In the genomic region with DNA sequence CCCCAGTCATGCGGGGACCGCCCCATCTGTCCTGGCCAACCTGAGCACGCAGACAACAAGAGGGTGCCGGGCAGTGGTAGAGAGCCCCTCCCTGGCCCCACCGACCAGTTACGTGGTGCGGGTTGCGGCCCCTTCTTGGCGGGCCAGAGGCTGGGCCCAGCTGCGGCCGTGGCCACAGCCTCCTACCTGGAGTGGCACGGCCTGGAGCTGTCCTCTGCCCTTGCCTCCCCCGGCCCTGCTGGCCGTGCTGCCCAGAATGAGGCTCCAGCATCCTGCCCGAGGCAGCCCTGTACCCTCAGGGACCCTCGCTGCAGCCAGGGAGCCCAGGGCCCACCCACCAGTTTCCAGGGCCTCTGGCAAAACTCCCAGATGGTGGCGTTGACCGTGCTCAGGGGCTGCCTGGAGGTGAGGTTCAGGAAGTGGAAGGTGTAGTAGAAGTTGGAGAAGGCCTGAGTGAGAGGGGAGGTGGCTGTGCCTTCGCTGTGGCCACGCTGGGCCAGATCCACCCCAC, we compare ENCODE assay signal across 17 cellular contexts. TPM values are rescaled to one million over a fixed set of nuclear protein-coding genes. Genes with fewer than 3 reads are reported as not detected.
DNase-seq lines count a peak whose midpoint lies in the region; ATAC-seq, FAIRE-seq and TF ChIP-seq lines count a peak whose summit lies in the region.
"Had no signal": no experiment of that assay in that cellular context is flagged by ENCODE, and none has a peak within 500 bp of the region (broad histone marks: within the 10 kb centered on the region; RNA-seq: fewer than 3 reads in every experiment).

No MANE protein-coding gene starts in this region.

- no peak overlapping the region for H3K27ac Mint-ChIP-seq in T-cell
- H3K27ac Mint-ChIP-seq: activated CD4-positive, alpha-beta T cell treated with anti-CD3 and anti-CD28 coated beads for 36 hours had no signal

- no peaks in the 10 kb centered on the region for H3K4me1 Mint-ChIP-seq in T-cell
- H3K4me1 Mint-ChIP-seq: activated CD4-positive, alpha-beta T cell treated with anti-CD3 and anti-CD28 coated beads for 36 hours; naive B cell had no signal

- H3K9ac ChIP-seq in K562 (ENCODE audit: insufficient read depth in 1 of 2, low read depth in 2 of 2, low read length in 2 of 2) (peak overlapping the region; percentile 69 to 91), mesenchymal stem cell (ENCODE audit: low read length) (peak overlapping the region; percentile 70)

- no peaks in the 10 kb centered on the region for H3K79me2 ChIP-seq in K562 (ENCODE audit: control insufficient read depth, insufficient read depth, low read length)

- no peaks in the 10 kb centered on the region for H3K9me1 ChIP-seq in K562 (ENCODE audit: control insufficient read depth, insufficient read depth, low read length)

- BruUV-seq in K562 (replicated peaks; lab: Mats Ljungman, UMichigan), result no TSS peak

- no peak for TF ChIP-seq POLR2A in K562 (conservative IDR thresholded peaks at IDR 0.05)

- H3K9me3 ChIP-seq in right atrium auricular region (no peaks in the 10 kb centered on the region), K562 (replicated peaks; ENCODE audit: control insufficient read depth, insufficient read depth, low read depth, low read length) (no peaks in the 10 kb centered on the region), mesenchymal stem cell (ENCODE audit: control insufficient read depth, low read length) (no peaks in the 10 kb centered on the region)
- H3K9me3 ChIP-seq: left lung, psoas muscle had no signal

- no peaks in the 10 kb centered on the region for H3K9me3 Mint-ChIP-seq in T-cell
- H3K9me3 Mint-ChIP-seq: naive B cell had no signal

- H3K27me3 ChIP-seq in right atrium auricular region, result no peaks in the 10 kb centered on the region
- no peaks in the 10 kb centered on the region for H3K27me3 ChIP-seq in K562 (ENCODE audit: control insufficient read depth in 2 of 2, insufficient read depth in 2 of 2, low read length in 2 of 2)
- peaks cover 3 to 24% of the 10 kb centered on the region in 2 experiments for H3K27me3 ChIP-seq in mesenchymal stem cell (ENCODE audit: control insufficient read depth in 1 of 2, insufficient read depth in 1 of 2, low read length in 2 of 2)
- H3K27me3 ChIP-seq: foreskin keratinocyte had no signal

- FAIRE-seq in K562 (lab: Jason Lieb, UNC), result no peak

- H3K27ac ChIP-seq in right atrium auricular region, result no peak overlapping the region
- H3K27ac ChIP-seq in K562 (ENCODE audit: extremely low read depth, low read depth, low read length), result peak overlapping the region; percentile 78; the same call in 2 of the 3 replicates
- H3K27ac ChIP-seq in mesenchymal stem cell (ENCODE audit: low read length, poor library complexity, severe bottlenecking), result peak overlapping the region; percentile 38
- H3K27ac ChIP-seq: foreskin keratinocyte, left lung, psoas muscle had no signal

- TF ChIP-seq CTCF in right atrium auricular region (IDR thresholded peaks at IDR 0.05) (no peak), K562 (IDR thresholded peaks at IDR 0.05 in 2 of 3, conservative IDR thresholded peaks at IDR 0.05 in 1 of 3; ENCODE audit: insufficient read depth in 2 of 3, low read depth in 1 of 3, low read length in 3 of 3) (no peak)

- CTCF ChIA-PET in K562 (lab: Yijun Ruan, JAX; ENCODE audit: low intra/inter-chr PET ratio), result no interaction called here
- CTCF ChIA-PET in T-cell (lab: Charles Lee), result no interaction called here

- no peak overlapping the region for H2BK15ac ChIP-seq in mesenchymal stem cell (ENCODE audit: low read depth, poor library complexity, severe bottlenecking)

- POLR2A ChIA-PET in K562 (lab: Yijun Ruan, JAX), result interaction anchor here (0.7 to 3.5 kb wide), 4 partner anchors 8 to 207 kb away, joined by 3 to 21 read pairs (median 4); a partner anchor contains a TSS
- POLR2A ChIA-PET in T-cell (lab: Charles Lee), result no interaction called here

- H2AFZ ChIP-seq in K562 (ENCODE audit: low read depth, low read length), result peak overlapping the region; percentile 74
- no peak overlapping the region for H2AFZ ChIP-seq in mesenchymal stem cell (ENCODE audit: low read depth, low read length)

- no peaks in the 10 kb centered on the region for H3K36me3 ChIP-seq in right atrium auricular region
- H3K36me3 ChIP-seq in K562 (ENCODE audit: control insufficient read depth, insufficient read depth, low read length), result no peaks in the 10 kb centered on the region
- no peaks in the 10 kb centered on the region for H3K36me3 ChIP-seq in mesenchymal stem cell (ENCODE audit: control insufficient read depth in 1 of 2, insufficient read depth in 2 of 2, low read depth in 1 of 2, low read length in 2 of 2)
- H3K36me3 ChIP-seq: left lung had no signal

- no peak overlapping the region for H3K23ac ChIP-seq in mesenchymal stem cell (ENCODE audit: low read length in 2 of 2)

- no peaks in the 10 kb centered on the region for H3K79me1 ChIP-seq in mesenchymal stem cell (replicated peaks; ENCODE audit: low read length, poor library complexity, severe bottlenecking)

- no peaks in the 10 kb centered on the region for H4K20me1 ChIP-seq in K562 (replicated peaks; ENCODE audit: control insufficient read depth, insufficient read depth, low read length)

- no peak overlapping the region for H3K14ac ChIP-seq in mesenchymal stem cell (ENCODE audit: low read length in 2 of 2)

- peak overlapping the region; percentile 50 for H3K4me2 ChIP-seq in K562 (ENCODE audit: insufficient read depth, low read length)
- H3K4me2 ChIP-seq in mesenchymal stem cell (ENCODE audit: low read length, poor library complexity, severe bottlenecking), result peak overlapping the region; percentile 56

- no peak overlapping the region for H3K4me3 Mint-ChIP-seq in T-cell
- H3K4me3 Mint-ChIP-seq: activated CD4-positive, alpha-beta T cell treated with anti-CD3 and anti-CD28 coated beads for 36 hours; naive B cell had no signal

- in situ Hi-C loops in K562 (cut with MboI), result no loop called here

- peak overlapping the region; percentile 54 for H2BK5ac ChIP-seq in mesenchymal stem cell (ENCODE audit: low read depth, low read length, poor library complexity, severe bottlenecking)

- peak overlapping the region; percentile 72 for H2AK5ac ChIP-seq in mesenchymal stem cell (ENCODE audit: low read length, severe bottlenecking)

- TF ChIP-seq RAD21 in K562 (CRISPR knock-in tag; conservative IDR thresholded peaks at IDR 0.05 in 1 of 2, IDR thresholded peaks at IDR 0.05 in 1 of 2), result no peak

- H3K4ac ChIP-seq in mesenchymal stem cell (ENCODE audit: low read depth in 1 of 2, low read length in 2 of 2), result no peak overlapping the region

- H3K4me1 ChIP-seq in right atrium auricular region (peaks cover 0 to 7% of the 10 kb centered on the region in 2 donors), K562 (replicated peaks in 1 of 2; ENCODE audit: control insufficient read depth in 2 of 2, insufficient read depth in 2 of 2, low read length in 2 of 2) (peaks cover 14 to 84% of the 10 kb centered on the region in 2 experiments; a peak in 4 of 5 replicates), mesenchymal stem cell (ENCODE audit: control insufficient read depth, insufficient read depth, low read depth, low read length) (peaks cover 44% of the 10 kb centered on the region)
- H3K4me1 ChIP-seq: foreskin keratinocyte had no signal

- no peak overlapping the region for H2BK12ac ChIP-seq in mesenchymal stem cell (ENCODE audit: low read length in 2 of 2)

- no peak overlapping the region for H3K18ac ChIP-seq in mesenchymal stem cell (ENCODE audit: low read depth in 1 of 2, low read length in 2 of 2)

- H4K91ac ChIP-seq in mesenchymal stem cell (ENCODE audit: low read length), result no peak overlapping the region

- H2BK120ac ChIP-seq in mesenchymal stem cell (ENCODE audit: low read depth, low read length), result no peak overlapping the region

- no peak overlapping the region for H3K4me3 ChIP-seq in right atrium auricular region
- H3K4me3 ChIP-seq in K562, result no peak overlapping the region; the same call in 1 of the 2 replicates
- no peak overlapping the region for H3K4me3 ChIP-seq in mesenchymal stem cell (ENCODE audit: insufficient read depth in 1 of 2, low read depth in 1 of 2, low read length in 2 of 2)
- H3K4me3 ChIP-seq: left lung, psoas muscle had no signal

- peak; percentile 31 for DNase-seq in Right ventricle myocardium superior
- no peak for DNase-seq in right atrium auricular region (ENCODE audit: low spot score)
- DNase-seq in K562 (ENCODE audit: extremely low read depth in 1 of 4, low spot score in 3 of 4), result no peak
- no peak for DNase-seq in mesenchymal stem cell
- no peak for DNase-seq in NCI-H2107 treated with DMSO at 0.1 percent for 48 hours (lab: John Stamatoyannopoulos, UW; ENCODE audit: unreplicated experiment)
- no peak for DNase-seq in T-cell
- DNase-seq: activated CD4-positive, alpha-beta T cell treated with anti-CD3 and anti-CD28 coated beads for 36 hours; activated naive CD4-positive, alpha-beta T cell; foreskin keratinocyte; naive B cell; NCI-H2081 treated with DMSO at 0.1 percent for 48 hours; NCI-H524 treated with DMSO at 0.1 percent for 48 hours; stimulated activated naive CD4-positive, alpha-beta T cell had no signal

- H3K36me3 Mint-ChIP-seq in T-cell, result no peaks in the 10 kb centered on the region
- H3K36me3 Mint-ChIP-seq: naive B cell had no signal

- no peak overlapping the region for H4K8ac ChIP-seq in mesenchymal stem cell (ENCODE audit: low read length)

- ATAC-seq in Right ventricle myocardium superior (ENCODE audit: poor library complexity) (no peak), K562 (no peak), T-cell (replicated peaks in 1 of 4) (no peak), HG03196 (IDR thresholded peaks at IDR 0.05; ENCODE audit: unreplicated experiment) (no peak), HG03045 (IDR thresholded peaks at IDR 0.05; ENCODE audit: unreplicated experiment) (no peak)

- no peak for TF ChIP-seq EP300 in K562 (IDR thresholded peaks at IDR 0.05; ENCODE audit: low read length)

- intact Hi-C loops in Right ventricle myocardium superior (cut with DNase I) (no loop called here), K562 (cut with micrococcal nuclease) (no loop called here)

- peaks cover 0 to 7% of the 10 kb centered on the region in 2 donors for H3K27me3 Mint-ChIP-seq in T-cell
- H3K27me3 Mint-ChIP-seq: activated CD4-positive, alpha-beta T cell treated with anti-CD3 and anti-CD28 coated beads for 36 hours had no signal

- WGBS in K562 (ENCODE audit: insufficient coverage, low coverage, missing lambda C conversion rate), result 71% methylated on average over 12 of the region's 20 CpGs
- WGBS in mesenchymal stem cell, result 88% methylated on average over 20 of the region's 20 CpGs

RNA-seq across cellular contexts. Expression of a gene that starts 5.7 kb away (rescaled TPM):
- total RNA-seq in Right ventricle myocardium superior, result not detected
- not detected for total RNA-seq in right atrium auricular region
- 0.23 and 0.67 TPM in 2 replicates for total RNA-seq in K562 (2011; cell fraction: chromatin; rRNA removed; ENCODE audit: low replicate concordance)
- 0.50 and 0.53 TPM in 2 replicates for total RNA-seq in K562 (2011; cell fraction: nucleolus; rRNA removed)
- 0.22 TPM in 1 of 2 replicates, not detected in the other for total RNA-seq in K562 (2011; cell fraction: nucleoplasm; rRNA removed)
- 0.16 and 0.27 TPM in 2 replicates for total RNA-seq in K562 (2014; rRNA removed)
- total RNA-seq in K562 (2014; rRNA removed; fragmentation: Illumina TruSeq; extraction: Trizol), result not detected in 2 replicates
- 0.08 TPM in 1 of 2 replicates, not detected in the other for total RNA-seq in K562 (2015; rRNA removed; fragmentation: Illumina TruSeq; extraction: Trizol)
- 0.13 and 0.18 TPM in 2 replicates for total RNA-seq in K562 (2021)
- 0.06 and 0.11 TPM in 2 replicates for polyA plus RNA-seq in K562 (2011; rRNA removed)
- polyA plus RNA-seq in K562 (2011; cell fraction: cytosol; rRNA removed), result 0.04 and 0.27 TPM in 2 replicates
- 0.63 and 1.0 TPM in 2 replicates for polyA plus RNA-seq in K562 (2011; cell fraction: nucleus; rRNA removed)
- 0.12 and 0.16 TPM in 2 replicates for polyA plus RNA-seq in K562 (2012)
- 0.07 TPM in 1 of 2 replicates, not detected in the other for polyA plus RNA-seq in K562 (2014; fragmentation: Illumina TruSeq; extraction: Trizol)
- polyA plus RNA-seq in K562 (2014; fragmentation: Nextera tagmentation; extraction: Ambion mirVana), result not detected
- polyA plus RNA-seq in K562 (2014; rRNA removed), result 0.20 TPM in 1 of 2 replicates, not detected in the other
- polyA minus RNA-seq in K562 (2011; rRNA and poly(A)+ RNA removed), result not detected in 2 replicates
- polyA minus RNA-seq in K562 (2011; cell fraction: cytosol; rRNA and poly(A)+ RNA removed), result not detected in 2 replicates
- polyA minus RNA-seq in K562 (2011; cell fraction: nucleus; rRNA and poly(A)+ RNA removed), result 0.13 and 0.22 TPM in 2 replicates
- 0.01 TPM for polyA plus RNA-seq in mesenchymal stem cell (2013, experiment 1 of 2)
- 0.03 TPM for polyA plus RNA-seq in mesenchymal stem cell (2013, experiment 2 of 2)
- not detected for total RNA-seq in T-cell
- total RNA-seq: activated CD4-positive, alpha-beta T cell treated with anti-CD3 and anti-CD28 coated beads for 36 hours; foreskin keratinocyte; psoas muscle had no signal
- polyA plus RNA-seq: foreskin keratinocyte had no signal

RNA-seq across cellular contexts. Expression of a gene that starts 12.2 kb away (rescaled TPM):
- total RNA-seq in Right ventricle myocardium superior, result 1.7 TPM
- 1 to 10 TPM in 1 of 2 donors, under 1 TPM in 1; 0.94 to 3.4 TPM for total RNA-seq in right atrium auricular region
- 0.25 and 0.97 TPM in 2 replicates for total RNA-seq in K562 (2011; cell fraction: chromatin; rRNA removed; ENCODE audit: low replicate concordance)
- 1.6 and 1.8 TPM in 2 replicates for total RNA-seq in K562 (2011; cell fraction: nucleolus; rRNA removed)
- total RNA-seq in K562 (2011; cell fraction: nucleoplasm; rRNA removed), result 0.69 and 0.88 TPM in 2 replicates
- 0.33 and 0.50 TPM in 2 replicates for total RNA-seq in K562 (2014; rRNA removed)
- not detected in 2 replicates for total RNA-seq in K562 (2014; rRNA removed; fragmentation: Illumina TruSeq; extraction: Trizol)
- total RNA-seq in K562 (2015; rRNA removed; fragmentation: Illumina TruSeq; extraction: Trizol), result 0.07 TPM in 1 of 2 replicates, not detected in the other
- 0.63 and 1.2 TPM in 2 replicates for total RNA-seq in K562 (2021)
- 0.11 and 0.22 TPM in 2 replicates for polyA plus RNA-seq in K562 (2011; rRNA removed)
- 0.13 and 0.36 TPM in 2 replicates for polyA plus RNA-seq in K562 (2011; cell fraction: cytosol; rRNA removed)
- 2.8 and 4.7 TPM in 2 replicates for polyA plus RNA-seq in K562 (2011; cell fraction: nucleus; rRNA removed)
- 0.34 and 2.4 TPM in 2 replicates for polyA plus RNA-seq in K562 (2012)
- not detected in 2 replicates for polyA plus RNA-seq in K562 (2014; fragmentation: Illumina TruSeq; extraction: Trizol)
- polyA plus RNA-seq in K562 (2014; fragmentation: Nextera tagmentation; extraction: Ambion mirVana), result not detected
- 0.20 and 0.50 TPM in 2 replicates for polyA plus RNA-seq in K562 (2014; rRNA removed)
- polyA minus RNA-seq in K562 (2011; rRNA and poly(A)+ RNA removed), result not detected in 2 replicates
- polyA minus RNA-seq in K562 (2011; cell fraction: cytosol; rRNA and poly(A)+ RNA removed), result not detected in 2 replicates
- polyA minus RNA-seq in K562 (2011; cell fraction: nucleus; rRNA and poly(A)+ RNA removed), result 0.81 and 1.00 TPM in 2 replicates
- polyA plus RNA-seq in mesenchymal stem cell (2013, experiment 1 of 2), result 0.21 TPM
- 0.14 TPM for polyA plus RNA-seq in mesenchymal stem cell (2013, experiment 2 of 2)
- total RNA-seq in T-cell, result 10 to 100 TPM in 2 of 5 donors, 1 to 10 TPM in 3; 6.4 to 11.7 (median 8.1) TPM

RNA-seq across cellular contexts. Expression of a gene that starts 12.5 kb away (rescaled TPM):
- total RNA-seq in Right ventricle myocardium superior, result 6.9 TPM
- total RNA-seq in right atrium auricular region, result 1 to 10 TPM; 5.9 to 6.0 TPM
- 17.3 and 38.8 TPM in 2 replicates for total RNA-seq in K562 (2011; cell fraction: chromatin; rRNA removed; ENCODE audit: low replicate concordance)
- 26.5 and 29.7 TPM in 2 replicates for total RNA-seq in K562 (2011; cell fraction: nucleolus; rRNA removed)
- 17.2 and 17.5 TPM in 2 replicates for total RNA-seq in K562 (2011; cell fraction: nucleoplasm; rRNA removed)
- total RNA-seq in K562 (2014; rRNA removed), result 6.5 and 6.7 TPM in 2 replicates
- 1.3 and 1.5 TPM in 2 replicates for total RNA-seq in K562 (2014; rRNA removed; fragmentation: Illumina TruSeq; extraction: Trizol)
- 3.3 and 3.4 TPM in 2 replicates for total RNA-seq in K562 (2015; rRNA removed; fragmentation: Illumina TruSeq; extraction: Trizol)
- 11.7 and 12.5 TPM in 2 replicates for total RNA-seq in K562 (2021)
- 3.9 and 8.0 TPM in 2 replicates for polyA plus RNA-seq in K562 (2011; rRNA removed)
- polyA plus RNA-seq in K562 (2011; cell fraction: cytosol; rRNA removed), result 5.1 and 8.7 TPM in 2 replicates
- 60.2 and 73.6 TPM in 2 replicates for polyA plus RNA-seq in K562 (2011; cell fraction: nucleus; rRNA removed)
- polyA plus RNA-seq in K562 (2012), result 7.9 and 18.3 TPM in 2 replicates
- 5.6 and 8.5 TPM in 2 replicates for polyA plus RNA-seq in K562 (2014; fragmentation: Illumina TruSeq; extraction: Trizol)
- polyA plus RNA-seq in K562 (2014; fragmentation: Nextera tagmentation; extraction: Ambion mirVana), result under 1 TPM; 0.29 to 0.35 TPM
- polyA plus RNA-seq in K562 (2014; rRNA removed), result 8.6 and 10.2 TPM in 2 replicates
- polyA minus RNA-seq in K562 (2011; rRNA and poly(A)+ RNA removed), result 2.0 and 3.0 TPM in 2 replicates
- polyA minus RNA-seq in K562 (2011; cell fraction: cytosol; rRNA and poly(A)+ RNA removed), result 2.3 and 5.6 TPM in 2 replicates
- polyA minus RNA-seq in K562 (2011; cell fraction: nucleus; rRNA and poly(A)+ RNA removed), result 6.2 and 8.9 TPM in 2 replicates
- 7.1 TPM for polyA plus RNA-seq in mesenchymal stem cell (2013, experiment 1 of 2)
- polyA plus RNA-seq in mesenchymal stem cell (2013, experiment 2 of 2), result 7.2 TPM
- 10 to 100 TPM; 18.5 to 43.8 (median 38.0) TPM for total RNA-seq in T-cell

RNA-seq across cellular contexts. Expression of a gene that starts 23.7 kb away (rescaled TPM):
- total RNA-seq in Right ventricle myocardium superior, result 10.0 TPM
- 10 to 100 TPM; 16.2 to 26.2 TPM for total RNA-seq in right atrium auricular region
- 47.6 and 128 TPM in 2 replicates for total RNA-seq in K562 (2011; cell fraction: chromatin; rRNA removed; ENCODE audit: low replicate concordance)
- total RNA-seq in K562 (2011; cell fraction: nucleolus; rRNA removed), result 87.2 and 93.1 TPM in 2 replicates
- 47.3 and 58.7 TPM in 2 replicates for total RNA-seq in K562 (2011; cell fraction: nucleoplasm; rRNA removed)
- total RNA-seq in K562 (2014; rRNA removed), result 49.2 and 60.0 TPM in 2 replicates
- 24.4 and 29.3 TPM in 2 replicates for total RNA-seq in K562 (2014; rRNA removed; fragmentation: Illumina TruSeq; extraction: Trizol)
- total RNA-seq in K562 (2015; rRNA removed; fragmentation: Illumina TruSeq; extraction: Trizol), result 28.2 and 29.1 TPM in 2 replicates
- total RNA-seq in K562 (2021), result 72.0 and 74.5 TPM in 2 replicates
- polyA plus RNA-seq in K562 (2011; rRNA removed), result 44.9 and 71.8 TPM in 2 replicates
- 59.2 and 114 TPM in 2 replicates for polyA plus RNA-seq in K562 (2011; cell fraction: cytosol; rRNA removed)
- polyA plus RNA-seq in K562 (2011; cell fraction: nucleus; rRNA removed), result 244 and 400 TPM in 2 replicates
- polyA plus RNA-seq in K562 (2012), result 38.5 and 48.2 TPM in 2 replicates
- polyA plus RNA-seq in K562 (2014; fragmentation: Illumina TruSeq; extraction: Trizol), result 26.4 and 44.1 TPM in 2 replicates
- under 1 TPM; 0.20 to 0.42 TPM for polyA plus RNA-seq in K562 (2014; fragmentation: Nextera tagmentation; extraction: Ambion mirVana)
- polyA plus RNA-seq in K562 (2014; rRNA removed), result 76.3 and 82.7 TPM in 2 replicates
- polyA minus RNA-seq in K562 (2011; rRNA and poly(A)+ RNA removed), result 25.2 and 31.9 TPM in 2 replicates
- polyA minus RNA-seq in K562 (2011; cell fraction: cytosol; rRNA and poly(A)+ RNA removed), result 37.7 and 44.3 TPM in 2 replicates
- 47.9 and 59.5 TPM in 2 replicates for polyA minus RNA-seq in K562 (2011; cell fraction: nucleus; rRNA and poly(A)+ RNA removed)
- polyA plus RNA-seq in mesenchymal stem cell (2013, experiment 1 of 2), result 30.2 TPM
- 30.0 TPM for polyA plus RNA-seq in mesenchymal stem cell (2013, experiment 2 of 2)
- 10 to 100 TPM; 40.5 to 89.5 (median 51.7) TPM for total RNA-seq in T-cell

Comparison
In these comparisons a context has a peak if more than half of its experiments do, and no peak if none do; other contexts are left out.
1. H3K27ac ChIP-seq: peak in K562 (single experiment) and mesenchymal stem cell (single experiment); none in right atrium auricular region (0 of 2).